In the genomic region with DNA sequence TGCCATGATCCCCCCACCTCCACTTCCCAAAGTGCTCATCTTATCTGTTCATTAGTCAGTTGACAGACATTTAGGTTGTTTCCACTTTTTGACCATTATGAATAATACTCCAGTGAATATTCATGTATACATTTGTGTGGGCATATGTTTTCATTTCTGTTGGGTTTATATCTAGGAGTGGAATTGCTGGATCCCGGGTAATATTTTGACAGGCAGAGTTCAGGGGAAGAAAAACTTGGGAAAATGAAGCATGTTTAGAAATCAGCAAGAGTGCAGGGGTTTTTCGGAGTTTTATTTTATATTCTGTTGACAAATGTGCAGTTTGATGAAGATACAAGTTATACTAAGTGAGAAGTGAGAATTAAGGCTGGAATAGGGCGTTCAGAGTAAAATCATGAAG, we compare ENCODE assay signal across 27 cellular contexts. TPM values are rescaled to one million over a fixed set of nuclear protein-coding genes. Genes with fewer than 3 reads are reported as not detected.
DNase-seq lines count a peak whose midpoint lies in the region; ATAC-seq, FAIRE-seq and TF ChIP-seq lines count a peak whose summit lies in the region.
"Had no signal": no experiment of that assay in that cellular context is flagged by ENCODE, and none has a peak within 500 bp of the region (broad histone marks: within the 10 kb centered on the region; RNA-seq: fewer than 3 reads in every experiment).

No MANE protein-coding gene starts in this region.

- H3K4me1 ChIP-seq in A549: peaks cover 55% of the 10 kb centered on the region

- no peak overlapping the region for H3K4me3 ChIP-seq in A549
- H3K4me3 ChIP-seq: cardiac muscle cell, gastroesophageal sphincter, GM23248, left ventricle myocardium inferior had no signal

- no peaks in the 10 kb centered on the region for H3K27me3 Mint-ChIP-seq in T-helper 1 cell treated with Interleukin-12 subunit alpha and Interleukin-12 subunit beta and Interleukin-4 antibody, amounts not matched to agents 30 μg/mL and 1 μg/mL, for 36 hours (ENCODE audit: low read depth)
- H3K27me3 Mint-ChIP-seq in T-cell (peaks cover 0 to 5% of the 10 kb centered on the region in 2 donors), glutamatergic neuron (ENCODE audit: unreplicated experiment) (peaks cover 24% of the 10 kb centered on the region)
- H3K27me3 Mint-ChIP-seq: activated CD8-positive, alpha-beta memory T cell treated with anti-CD3 and anti-CD28 coated beads, Interleukin-2, amount 10 ng/mL, durations not matched to agents 7 days and 5 days had no signal

- no peak for FAIRE-seq in A549 (lab: Jason Lieb, UNC)
- FAIRE-seq: endometrium, islet of Langerhans had no signal

- CTCF ChIA-PET in A549 (lab: Yijun Ruan, JAX) (interaction anchor here (0.5 to 28.5 kb wide), 8 partner anchors 10 to 536 kb away, joined by 3 to 534 read pairs (median 6); partner anchors contain the start of gene SEC31B), T-cell (lab: Charles Lee) (interaction anchor here (0.6 to 3.9 kb wide), 6 partner anchors 26 to 165 kb away, joined by 3 to 37 read pairs (median 5); no protein-coding TSS in a partner anchor)

- no peaks in the 10 kb centered on the region for H3K9me3 ChIP-seq in A549
- H3K9me3 ChIP-seq: gastroesophageal sphincter, left ventricle myocardium inferior had no signal

- DNase-seq in T-helper 1 cell: no peak
- DNase-seq in A549 (ENCODE audit: low read depth in 1 of 2, low spot score in 1 of 2): no peak
- no peak for DNase-seq in T-cell
- no peak for DNase-seq in glutamatergic neuron
- DNase-seq in AG08396 (ENCODE audit: low spot score): no peak
- no peak for DNase-seq in Right ventricle myocardium inferior (ENCODE audit: missing footprints)
- DNase-seq: activated CD8-positive, alpha-beta memory T cell treated with anti-CD3 and anti-CD28 coated beads, Interleukin-2, amount 10 ng/mL, durations not matched to agents 7 days and 5 days; activated gamma-delta T cell; anterior cingulate cortex; DMS79 treated with DMSO at 0.1 percent for 48 hours; GM23248; HFFc6; IMR-90; left ventricle myocardium inferior; NCI-H1105 treated with DMSO at 0.1 percent for 48 hours; NCI-H2029; NCI-H2227 treated with DMSO at 0.1 percent for 48 hours had no signal

- H3K4me2 ChIP-seq in A549: no peak overlapping the region

- peaks cover 19% of the 10 kb centered on the region for H3K36me3 Mint-ChIP-seq in T-helper 1 cell treated with Interleukin-12 subunit alpha and Interleukin-12 subunit beta and Interleukin-4 antibody, amounts not matched to agents 30 μg/mL and 1 μg/mL, for 36 hours (ENCODE audit: low read depth)
- H3K36me3 Mint-ChIP-seq in T-cell (no peaks in the 10 kb centered on the region), glutamatergic neuron (ENCODE audit: unreplicated experiment) (peaks cover 3% of the 10 kb centered on the region)

- 92% methylated on average over 3 of the region's 3 CpGs for WGBS in A549 (ENCODE audit: missing lambda C conversion rate)

- no peak for TF ChIP-seq EP300 in A549 (IDR thresholded peaks at IDR 0.05)

- H3K4me1 Mint-ChIP-seq in T-helper 1 cell treated with Interleukin-12 subunit alpha and Interleukin-12 subunit beta and Interleukin-4 antibody, amounts not matched to agents 30 μg/mL and 1 μg/mL, for 36 hours (ENCODE audit: low read depth): peaks cover 48% of the 10 kb centered on the region
- peaks cover 17 to 29% (median 22%) of the 10 kb centered on the region in 3 donors for H3K4me1 Mint-ChIP-seq in T-cell
- H3K4me1 Mint-ChIP-seq in glutamatergic neuron (ENCODE audit: low read depth, unreplicated experiment): peaks cover 40% of the 10 kb centered on the region

- ATAC-seq in A549 (no peak), T-cell (replicated peaks in 1 of 4) (no peak), GM18861 (IDR thresholded peaks at IDR 0.05; ENCODE audit: unreplicated experiment) (no peak), Right ventricle myocardium inferior (no peak)
- ATAC-seq: activated CD8-positive, alpha-beta memory T cell treated with anti-CD3 and anti-CD28 coated beads, Interleukin-2, amount 10 ng/mL, durations not matched to agents 7 days and 5 days; gastroesophageal sphincter had no signal

- POLR2A ChIA-PET in A549 (lab: Yijun Ruan, JAX) (interaction anchor here (1.5 to 7.6 kb wide), 3 partner anchors 22 to 30 kb away, joined by 3 to 143 read pairs (median 23); no protein-coding TSS in a partner anchor), T-cell (lab: Charles Lee) (interaction anchor here in 1 of 2 donors (0.6 kb wide), 1 partner anchor 15 kb away, joined by 3 read pairs; no protein-coding TSS in a partner anchor)

- no peak for TF ChIP-seq RAD21 in A549 (conservative IDR thresholded peaks at IDR 0.05 in 1 of 2, IDR thresholded peaks at IDR 0.05 in 1 of 2)

- peak overlapping the region; percentile 4 for H3K27ac Mint-ChIP-seq in T-helper 1 cell treated with Interleukin-12 subunit alpha and Interleukin-12 subunit beta and Interleukin-4 antibody, amounts not matched to agents 30 μg/mL and 1 μg/mL, for 36 hours
- peak overlapping the region in 1 of 2 donors; percentile 30 for H3K27ac Mint-ChIP-seq in T-cell
- peak overlapping the region; percentile 49 for H3K27ac Mint-ChIP-seq in glutamatergic neuron (ENCODE audit: unreplicated experiment)
- H3K27ac Mint-ChIP-seq: activated CD8-positive, alpha-beta memory T cell treated with anti-CD3 and anti-CD28 coated beads, Interleukin-2, amount 10 ng/mL, durations not matched to agents 7 days and 5 days; dendritic cell treated with granulocyte-macrophage colony-stimulating factor and Interleukin-4, amounts not matched to agents 40 ng/mL and 50 ng/mL, for 4 days; HFFc6 had no signal

- peak overlapping the region; percentile 57 for H3K4me3 Mint-ChIP-seq in T-helper 1 cell treated with Interleukin-12 subunit alpha and Interleukin-12 subunit beta and Interleukin-4 antibody, amounts not matched to agents 30 μg/mL and 1 μg/mL, for 36 hours
- H3K4me3 Mint-ChIP-seq in T-cell: peak overlapping the region in 2 of 3 donors; percentile 4 to 80
- peak overlapping the region; percentile 72 for H3K4me3 Mint-ChIP-seq in glutamatergic neuron (ENCODE audit: unreplicated experiment)
- H3K4me3 Mint-ChIP-seq: activated CD8-positive, alpha-beta memory T cell treated with anti-CD3 and anti-CD28 coated beads, Interleukin-2, amount 10 ng/mL, durations not matched to agents 7 days and 5 days; dendritic cell treated with granulocyte-macrophage colony-stimulating factor and Interleukin-4, amounts not matched to agents 40 ng/mL and 50 ng/mL, for 4 days; HFFc6 had no signal

- TF ChIP-seq POLR2A in A549 (IDR thresholded peaks at IDR 0.05; ENCODE audit: low read length): no peak

- TF ChIP-seq CTCF in A549 (IDR thresholded peaks at IDR 0.05): no peak
- TF ChIP-seq CTCF in glutamatergic neuron (IDR thresholded peaks at IDR 0.05; ENCODE audit: partially characterized antibody, unreplicated experiment): no peak

- intact Hi-C loops in Right ventricle myocardium inferior (cut with DNase I): no loop called here

- no peaks in the 10 kb centered on the region for H3K9me3 Mint-ChIP-seq in T-helper 1 cell treated with Interleukin-12 subunit alpha and Interleukin-12 subunit beta and Interleukin-4 antibody, amounts not matched to agents 30 μg/mL and 1 μg/mL, for 36 hours
- H3K9me3 Mint-ChIP-seq in T-cell (no peaks in the 10 kb centered on the region), glutamatergic neuron (ENCODE audit: unreplicated experiment) (peaks cover 27% of the 10 kb centered on the region)
- H3K9me3 Mint-ChIP-seq: dendritic cell treated with granulocyte-macrophage colony-stimulating factor and Interleukin-4, amounts not matched to agents 40 ng/mL and 50 ng/mL, for 4 days; HFFc6 had no signal

- H3K27ac ChIP-seq in A549: peak overlapping the region; percentile 99; a peak in 4 of 6 replicates
- H3K27ac ChIP-seq: cardiac muscle cell, gastroesophageal sphincter, GM23248, left ventricle myocardium inferior had no signal

TF ChIP-seq in A549, 52 proteins besides CTCF, POLR2A, EP300 and RAD21 (continues in another document):
- TF ChIP-seq BCL3 (IDR thresholded peaks at IDR 0.05) (no peak), NFE2L2 (conservative IDR thresholded peaks at IDR 0.05; ENCODE audit: low read length) (no peak), ESRRA (IDR thresholded peaks at IDR 0.05; ENCODE audit: borderline replicate concordance, low read length) (no peak)

RNA-seq across cellular contexts. Expression of gene SCD, which starts 2.6 kb away (rescaled TPM):
- 329 and 348 TPM in 2 replicates for polyA plus RNA-seq in A549 (2011; rRNA removed)
- 66.6 and 81.4 TPM in 2 replicates for polyA plus RNA-seq in A549 (2012; cell fraction: cytosol; rRNA removed)
- polyA plus RNA-seq in A549 (2012; cell fraction: nucleus; rRNA removed): 73.4 and 80.0 TPM in 2 replicates
- 157 to 496 TPM (median 416 TPM) in 3 replicates for polyA plus RNA-seq in A549 (2017; fragmentation: RNase III; extraction: RNeasy Plus Mini Kit Qiagen cat#74134 plus additional on column Dnase treatment)
- polyA minus RNA-seq in A549 (2011; rRNA and poly(A)+ RNA removed): 331 and 353 TPM in 2 replicates
- 1 to 10 TPM; 2.1 to 5.7 (median 4.7) TPM for total RNA-seq in T-cell
- 589 TPM for total RNA-seq in glutamatergic neuron (ENCODE audit: unreplicated experiment)
- total RNA-seq in Right ventricle myocardium inferior: 53.6 TPM

RNA-seq across cellular contexts. Expression of gene PKD2L1, which starts 14.4 kb away (rescaled TPM):
- polyA plus RNA-seq in A549 (2011; rRNA removed): 0.06 and 0.26 TPM in 2 replicates
- polyA plus RNA-seq in A549 (2012; cell fraction: cytosol; rRNA removed): 0.01 TPM in 1 of 2 replicates, not detected in the other
- 0.04 TPM in 1 of 2 replicates, not detected in the other for polyA plus RNA-seq in A549 (2012; cell fraction: nucleus; rRNA removed)
- 0.08 to 0.11 TPM (median 0.10 TPM) in 3 replicates for polyA plus RNA-seq in A549 (2017; fragmentation: RNase III; extraction: RNeasy Plus Mini Kit Qiagen cat#74134 plus additional on column Dnase treatment)
- polyA minus RNA-seq in A549 (2011; rRNA and poly(A)+ RNA removed): 0.24 TPM in 1 of 2 replicates, not detected in the other
- not detected for total RNA-seq in T-cell
- total RNA-seq in glutamatergic neuron (ENCODE audit: unreplicated experiment): 0.44 TPM
- total RNA-seq in Right ventricle myocardium inferior: not detected
- total RNA-seq: activated CD8-positive, alpha-beta memory T cell treated with anti-CD3 and anti-CD28 coated beads, Interleukin-2, amount 10 ng/mL, durations not matched to agents 7 days and 5 days; cardiac muscle cell; gastroesophageal sphincter; GM23248; HFFc6; IMR-90; left ventricle myocardium inferior; M059J; posterior vena cava had no signal
- polyA plus RNA-seq: cardiac muscle cell, GM23248, IMR-90, neural cell had no signal

RNA-seq across cellular contexts. Expression of gene BLOC1S2, which starts 57.9 kb away (rescaled TPM):
- 56.9 and 91.0 TPM in 2 replicates for polyA plus RNA-seq in A549 (2011; rRNA removed)
- polyA plus RNA-seq in A549 (2012; cell fraction: cytosol; rRNA removed): 24.2 and 26.6 TPM in 2 replicates
- 7.9 and 8.7 TPM in 2 replicates for polyA plus RNA-seq in A549 (2012; cell fraction: nucleus; rRNA removed)
- 87.6 to 90.9 TPM (median 88.5 TPM) in 3 replicates for polyA plus RNA-seq in A549 (2017; fragmentation: RNase III; extraction: RNeasy Plus Mini Kit Qiagen cat#74134 plus additional on column Dnase treatment)
- polyA minus RNA-seq in A549 (2011; rRNA and poly(A)+ RNA removed): 10.3 and 10.7 TPM in 2 replicates
- 10 to 100 TPM; 30.2 to 44.1 (median 38.0) TPM for total RNA-seq in T-cell
- 82.9 TPM for total RNA-seq in glutamatergic neuron (ENCODE audit: unreplicated experiment)
- 20.9 TPM for total RNA-seq in Right ventricle myocardium inferior

Comparison
In these comparisons a context has a peak if more than half of its experiments do, and no peak if none do; other contexts are left out.
1. RNA of gene SCD, which starts 2.6 kb away (total RNA-seq): 589 TPM in glutamatergic neuron (single experiment); 53.6 TPM in Right ventricle myocardium inferior (single experiment) and 2.1 to 5.7 TPM in T-cell; every median in the first group is over 10 times any median in the second.
2. Peak in every context shown above with its lines, with median percentiles within 50 percentile points of each other: H3K4me3 Mint-ChIP-seq.